In the genomic region with DNA sequence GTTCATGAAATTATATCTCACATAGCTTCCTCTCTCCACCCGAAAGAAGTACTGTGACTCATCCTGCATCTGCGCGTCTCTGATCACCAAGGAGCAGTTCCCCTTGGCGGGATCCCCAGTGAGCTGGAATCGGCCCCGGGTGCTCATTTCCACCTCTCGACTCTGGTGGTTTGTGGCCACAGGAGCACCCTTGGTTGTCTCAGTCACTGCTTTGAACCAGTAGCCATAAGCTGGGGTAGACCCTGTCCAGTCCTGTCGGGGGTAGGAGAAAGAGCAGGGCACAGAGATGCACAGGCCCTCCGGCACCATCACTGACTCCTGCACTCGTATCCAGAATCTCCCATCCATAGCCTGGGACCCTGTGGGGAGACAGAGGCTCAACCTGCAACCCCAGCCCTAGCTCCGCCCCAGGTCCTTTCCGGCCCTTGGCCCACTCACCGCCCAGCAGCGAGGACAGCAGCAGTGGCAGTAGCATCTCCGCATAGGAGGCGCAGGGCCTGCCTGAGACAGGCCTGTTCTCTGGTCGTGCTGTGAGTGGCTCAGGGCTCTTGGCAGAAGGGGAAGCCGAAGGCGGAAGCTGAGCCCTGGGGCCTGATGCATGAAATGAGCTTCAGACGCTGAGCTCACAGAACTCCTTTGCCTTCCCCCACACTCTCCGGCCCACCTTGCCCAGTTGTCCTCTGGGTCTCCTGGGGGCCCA, we compare ENCODE assay signal across 8 cellular contexts. TPM values are rescaled to one million over a fixed set of nuclear protein-coding genes. Genes with fewer than 3 reads are reported as not detected.
A peak's percentile ranks its signal among the peaks of the same experiment; 100 is the strongest.
DNase-seq lines count a peak whose midpoint lies in the region; ATAC-seq, FAIRE-seq and TF ChIP-seq lines count a peak whose summit lies in the region.

Gene SIGLEC10 (minus strand): TSS at position 536 of the 700 bp plus-strand sequence. CDS start 61 bp downstream, at position 475.

- H3K9me3 ChIP-seq in kidney (ENCODE audit: control insufficient read depth in 1 of 2, low read length in 2 of 2) = no peaks in the 10 kb centered on the region

- H3K27ac ChIP-seq in kidney (ENCODE audit: low read depth in 2 of 2, low read length in 2 of 2) = no peak within 1 kb of the TSS

- no peak for FAIRE-seq in kidney (lab: Jason Lieb, UNC)

- intact Hi-C loops in kidney (cut with DNase I) = no loop called here

- no peaks in the 10 kb centered on the region for H3K36me3 ChIP-seq in kidney (ENCODE audit: control insufficient read depth in 1 of 2, insufficient read depth in 2 of 2, low read length in 2 of 2)

- peak; percentile 49 for DNase-seq in SKM-1 (lab: John Stamatoyannopoulos, UW; ENCODE audit: unreplicated experiment)
- peak; percentile 80 for DNase-seq in kidney
- no peak for DNase-seq in NCI-H446 (lab: John Stamatoyannopoulos, UW)
- DNase-seq in foreskin fibroblast = no peak
- no peak for DNase-seq in cerebellar nuclear complex (lab: John Stamatoyannopoulos, UW)

- H3K4me3 ChIP-seq in kidney (ENCODE audit: low read length in 2 of 2) (no peak within 1 kb of the TSS), foreskin fibroblast (ENCODE audit: low read depth in 1 of 2, low read length in 2 of 2) (no peak within 1 kb of the TSS)

- H3K4me1 ChIP-seq in kidney (ENCODE audit: control insufficient read depth in 1 of 2, insufficient read depth in 1 of 2, low read depth in 1 of 2, low read length in 2 of 2) = no peaks in the 10 kb centered on the region

- no peak within 1 kb of the TSS for H3K9ac ChIP-seq in kidney (ENCODE audit: low read length in 2 of 2)

- TF ChIP-seq CTCF in kidney (IDR thresholded peaks at IDR 0.05; ENCODE audit: borderline replicate concordance, extremely low read depth, insufficient read depth) = no peak
- TF ChIP-seq CTCF in foreskin fibroblast (IDR thresholded peaks at IDR 0.05; ENCODE audit: low read depth, low read length) = no peak

- peak; percentile 52 for ATAC-seq in GM18858 (IDR thresholded peaks at IDR 0.05; ENCODE audit: unreplicated experiment)
- peak; percentile 50 for ATAC-seq in HG02763 (IDR thresholded peaks at IDR 0.05; ENCODE audit: unreplicated experiment)
- ATAC-seq in HG03045 (IDR thresholded peaks at IDR 0.05; ENCODE audit: unreplicated experiment) = no peak

RNA-seq across cellular contexts. Expression of gene SIGLEC10, which starts in this region (rescaled TPM):
- total RNA-seq in kidney = 33.8 TPM
- 0.34 TPM for polyA plus RNA-seq in kidney (ENCODE audit: insufficient read depth, low read depth, low replicate concordance)

Comparison
In these comparisons a context has a peak if more than half of its experiments do, and no peak if none do; other contexts are left out.
1. DNase-seq: peak in SKM-1 (single experiment) and kidney (single experiment); none in NCI-H446 (0 of 2), foreskin fibroblast (0 of 2) and cerebellar nuclear complex (0 of 2).